ENCODE assay signal across 17 cellular contexts in genomic region chr17:80698297-80698696, GRCh38.
DNase-seq lines count a peak whose midpoint lies in the region; ATAC-seq and TF ChIP-seq lines count a peak whose summit lies in the region.
"Had no signal": no experiment of that assay in that cellular context is flagged by ENCODE, and none has a peak within 500 bp of the region (broad histone marks: within the 10 kb centered on the region; RNA-seq: fewer than 3 reads in every experiment).

No MANE protein-coding gene starts in this region.

- H3K9ac ChIP-seq in neural progenitor cell = no peak overlapping the region
- H3K9ac ChIP-seq: SK-N-SH had no signal

- no peaks in the 10 kb centered on the region for H3K36me3 ChIP-seq in HEK293 (ENCODE audit: control insufficient read depth in 2 of 2, insufficient read depth in 1 of 2, low read length in 2 of 2)
- no peaks in the 10 kb centered on the region for H3K36me3 ChIP-seq in neural progenitor cell
- H3K36me3 ChIP-seq in PC-9 (ENCODE audit: low read depth) = no peaks in the 10 kb centered on the region

- H3K36me3 Mint-ChIP-seq in WTC11 (peaks cover 13% of the 10 kb centered on the region), neural progenitor cell (peaks cover 10% of the 10 kb centered on the region), chondrocyte (ENCODE audit: low read depth) (no peaks in the 10 kb centered on the region)

- no peaks in the 10 kb centered on the region for H3K27me3 ChIP-seq in neural progenitor cell
- H3K27me3 ChIP-seq in PC-9 (ENCODE audit: insufficient read depth, low read depth) = no peaks in the 10 kb centered on the region

- DNase-seq in DMS53 (lab: John Stamatoyannopoulos, UW) = peak; percentile 53
- DNase-seq in DMS53 treated with DMSO at 0.1 percent for 48 hours (lab: John Stamatoyannopoulos, UW; ENCODE audit: unreplicated experiment) = no peak
- DNase-seq in WTC11 (ENCODE audit: low spot score) = no peak
- peak; percentile 24 for DNase-seq in neural progenitor cell (ENCODE audit: low spot score)
- DNase-seq in NCI-H2107 treated with DMSO at 0.1 percent for 48 hours (lab: John Stamatoyannopoulos, UW; ENCODE audit: unreplicated experiment) = no peak
- no peak for DNase-seq in chondrocyte (ENCODE audit: low spot score)
- DNase-seq in PC-9 = no peak
- DNase-seq: AML-193, GF-D8, KG1, MV-4-11, NCI-H1417 treated with DMSO at 0.1 percent for 48 hours, NCI-H446, SK-N-SH had no signal

- POLR2A ChIA-PET in HEK293 (lab: Yijun Ruan, JAX) = no interaction called here
- POLR2A ChIA-PET in WTC11 (lab: Charles Lee) = no interaction called here
- POLR2A ChIA-PET in PC-9 (lab: Charles Lee; ENCODE audit: unreplicated experiment) = interaction anchor here (0.6 kb wide), 2 partner anchors 142 to 143 kb away, joined by 4 read pairs; no protein-coding TSS in a partner anchor

- CTCF ChIA-PET in HEK293 (lab: Yijun Ruan, JAX) = no interaction called here
- CTCF ChIA-PET in WTC11 (lab: Charles Lee) = interaction anchor here (0.6 to 1.0 kb wide), 2 partner anchors 201 to 945 kb away, joined by 3 to 4 read pairs; no protein-coding TSS in a partner anchor
- CTCF ChIA-PET in PC-9 (lab: Charles Lee) = no interaction called here

- no peak for TF ChIP-seq CTCF in HEK293 (tag by site-specific recombination; IDR thresholded peaks at IDR 0.05)
- TF ChIP-seq CTCF in WTC11 (IDR thresholded peaks at IDR 0.05) = no peak
- no peak for TF ChIP-seq CTCF in neural progenitor cell (IDR thresholded peaks at IDR 0.05)
- no peak for TF ChIP-seq CTCF in chondrocyte (IDR thresholded peaks at IDR 0.05)
- no peak for TF ChIP-seq CTCF in PC-9 (conservative IDR thresholded peaks at IDR 0.05)

- H3K4me1 ChIP-seq in HEK293 (ENCODE audit: control insufficient read depth, insufficient read depth, low read length) = peaks cover 6% of the 10 kb centered on the region; the same call in 1 of the 2 replicates
- H3K4me1 ChIP-seq in neural progenitor cell = peaks cover 49% of the 10 kb centered on the region
- H3K4me1 ChIP-seq in PC-9 (replicated peaks; ENCODE audit: insufficient read depth) = no peaks in the 10 kb centered on the region

- H3K9me3 ChIP-seq in HEK293 (ENCODE audit: control insufficient read depth, insufficient read depth, low read depth, low read length) (no peaks in the 10 kb centered on the region), neural progenitor cell (ENCODE audit: low read depth) (no peaks in the 10 kb centered on the region), PC-9 (ENCODE audit: insufficient read depth, low read depth) (no peaks in the 10 kb centered on the region)
- H3K9me3 ChIP-seq: SK-N-SH had no signal

- H3K27me3 Mint-ChIP-seq in WTC11 (ENCODE audit: low read depth) (no peaks in the 10 kb centered on the region), neural progenitor cell (ENCODE audit: insufficient read depth, low read depth) (peaks cover 3% of the 10 kb centered on the region), chondrocyte (ENCODE audit: low read depth) (no peaks in the 10 kb centered on the region)

- no peak overlapping the region for H3K27ac ChIP-seq in HEK293 (ENCODE audit: extremely low read depth, low read depth, low read length)
- H3K27ac ChIP-seq in neural progenitor cell = no peak overlapping the region
- H3K27ac ChIP-seq in PC-9 = no peak overlapping the region
- H3K27ac ChIP-seq: 22Rv1 had no signal

- no peak; the same call in 1 of the 2 replicates for ATAC-seq in WTC11
- ATAC-seq: GM12878 had no signal

- H3K4me2 ChIP-seq in neural progenitor cell (peak overlapping the region; percentile 36), PC-9 (no peak overlapping the region)
- H3K4me2 ChIP-seq: SK-N-SH had no signal

- peaks cover 31% of the 10 kb centered on the region for H3K79me2 ChIP-seq in neural progenitor cell (ENCODE audit: low read depth)
- peaks cover 8% of the 10 kb centered on the region; the same call in 1 of the 2 replicates for H3K79me2 ChIP-seq in PC-9 (ENCODE audit: low read depth)

- H3K4me1 Mint-ChIP-seq in WTC11 = peaks cover 69% of the 10 kb centered on the region
- peaks cover 61% of the 10 kb centered on the region for H3K4me1 Mint-ChIP-seq in neural progenitor cell
- H3K4me1 Mint-ChIP-seq in chondrocyte (ENCODE audit: low read depth) = peaks cover 22% of the 10 kb centered on the region

- H3K4me3 Mint-ChIP-seq in WTC11 = no peak overlapping the region
- no peak overlapping the region for H3K4me3 Mint-ChIP-seq in neural progenitor cell
- H3K4me3 Mint-ChIP-seq in chondrocyte (ENCODE audit: unreplicated experiment) = no peak overlapping the region

- peaks cover 4% of the 10 kb centered on the region for H3F3A ChIP-seq in neural progenitor cell (ENCODE audit: low read depth)
- H3F3A ChIP-seq in PC-9 (ENCODE audit: insufficient read depth, low read depth) = no peaks in the 10 kb centered on the region

- H4K20me1 ChIP-seq in neural progenitor cell (ENCODE audit: low read depth) (peaks cover 19% of the 10 kb centered on the region), PC-9 (ENCODE audit: insufficient read depth) (no peaks in the 10 kb centered on the region; the same call in 1 of the 2 replicates)

- H2AFZ ChIP-seq in neural progenitor cell (replicated peaks) (no peak overlapping the region), PC-9 (no peak overlapping the region)

- no peak overlapping the region for H3K4me3 ChIP-seq in HEK293 (ENCODE audit: low read depth, low read length)
- H3K4me3 ChIP-seq in neural progenitor cell = no peak overlapping the region
- H3K4me3 ChIP-seq in PC-9 = no peak overlapping the region
- H3K4me3 ChIP-seq: GM12878 had no signal

- H3K9me2 ChIP-seq in PC-9 (ENCODE audit: insufficient read depth) = no peaks in the 10 kb centered on the region
- H3K9me2 ChIP-seq: SK-N-SH had no signal

- no peak overlapping the region for H3K27ac Mint-ChIP-seq in WTC11
- H3K27ac Mint-ChIP-seq in neural progenitor cell = peak overlapping the region; percentile 81
- H3K27ac Mint-ChIP-seq in chondrocyte (ENCODE audit: unreplicated experiment) = no peak overlapping the region

- H3K9me3 Mint-ChIP-seq in WTC11 = peaks cover 17% of the 10 kb centered on the region
- peaks cover 9% of the 10 kb centered on the region for H3K9me3 Mint-ChIP-seq in neural progenitor cell
- peaks cover 4% of the 10 kb centered on the region for H3K9me3 Mint-ChIP-seq in chondrocyte (ENCODE audit: low read depth)

- no TSS peak for BruUV-seq in PC-9 (replicated peaks; lab: Mats Ljungman, UMichigan)

- intact Hi-C loops in PC-9 (cut with micrococcal nuclease; ENCODE audit: unreplicated experiment) = no loop called here

TF ChIP-seq in HEK293, 187 proteins besides CTCF, POLR2A, EP300 and RAD21 (continues in another document):
- TF ChIP-seq KLF10 (tag by site-specific recombination; IDR thresholded peaks at IDR 0.05) = no peak
- no peak for TF ChIP-seq ZBTB10 (tag by site-specific recombination; IDR thresholded peaks at IDR 0.05)

TF ChIP-seq in WTC11, 78 proteins besides CTCF, POLR2A, EP300 and RAD21:
- TF ChIP-seq ZNF232 (CRISPR knock-in tag; IDR thresholded peaks at IDR 0.05) (no peak), GRHL2 (CRISPR knock-in tag; IDR thresholded peaks at IDR 0.05; ENCODE audit: insufficient replicate concordance, severe bottlenecking) (no peak), JAZF1 (CRISPR knock-in tag; IDR thresholded peaks at IDR 0.05) (no peak), ZNF423 (CRISPR knock-in tag; IDR thresholded peaks at IDR 0.05) (peak; percentile 75), ZBTB43 (CRISPR knock-in tag; IDR thresholded peaks at IDR 0.05) (no peak), ZNF396 (CRISPR knock-in tag; IDR thresholded peaks at IDR 0.05; ENCODE audit: borderline replicate concordance) (no peak)

Comparison
In these comparisons a context has a peak if more than half of its experiments do, and no peak if none do; other contexts are left out.
1. DNase-seq: peak in DMS53 (single experiment) and neural progenitor cell (single experiment); none in DMS53 treated with DMSO at 0.1 percent for 48 hours (single experiment), WTC11 (single experiment), NCI-H2107 treated with DMSO at 0.1 percent for 48 hours (single experiment), chondrocyte (single experiment) and PC-9 (0 of 2).